Comparison of ENCODE assay signal across 15 cellular contexts in genomic region chr19:46605356-46605821, GRCh38. TPM values are rescaled to one million over a fixed set of nuclear protein-coding genes. Genes with fewer than 3 reads are reported as not detected.
A peak's percentile ranks its signal among the peaks of the same experiment; 100 is the strongest.
DNase-seq lines count a peak whose midpoint lies in the region; TF ChIP-seq lines count a peak whose summit lies in the region.
"Had no signal": no experiment of that assay in that cellular context is flagged by ENCODE, and none has a peak within 500 bp of the region (broad histone marks: within the 10 kb centered on the region; RNA-seq: fewer than 3 reads in every experiment).

No MANE protein-coding gene starts in this region.

- peaks cover 4% of the 10 kb centered on the region for H3K4me1 Mint-ChIP-seq in MCF 10A (ENCODE audit: insufficient read depth, unreplicated experiment)

- intact Hi-C loops in MCF 10A (cut with micrococcal nuclease) (no loop called here), mammary epithelial cell (cut with micrococcal nuclease) (no loop called here), transverse colon (cut with DNase I; ENCODE audit: low total_unique reads) (no loop called here)

- no peak for TF ChIP-seq EP300 in transverse colon (IDR thresholded peaks at IDR 0.05; ENCODE audit: low read depth)

- H2BK12ac ChIP-seq in mesenchymal stem cell (ENCODE audit: low read length in 2 of 2) (no peak overlapping the region), trophoblast cell (ENCODE audit: low read length) (no peak overlapping the region)

- H2BK5ac ChIP-seq in mesenchymal stem cell (ENCODE audit: low read depth, low read length, poor library complexity, severe bottlenecking) = no peak overlapping the region
- H2BK5ac ChIP-seq in trophoblast cell (ENCODE audit: low read depth, low read length, poor library complexity) = no peak overlapping the region

- peak overlapping the region; percentile 63 for H3K27ac Mint-ChIP-seq in MCF 10A (ENCODE audit: low read depth, unreplicated experiment)
- H3K27ac Mint-ChIP-seq: nephron progenitor cell had no signal

- peaks cover 8% of the 10 kb centered on the region for H3F3A ChIP-seq in MM.1S (ENCODE audit: insufficient read depth, low read length)

- H4K12ac ChIP-seq in trophoblast cell (ENCODE audit: low read depth, low read length) = no peak overlapping the region

- H3K4me3 ChIP-seq in mammary epithelial cell (replicated peaks in 1 of 3; ENCODE audit: insufficient read depth in 1 of 3, low read depth in 2 of 3, low read length in 3 of 3) (no peak overlapping the region), mesenchymal stem cell (ENCODE audit: insufficient read depth in 1 of 2, low read depth in 1 of 2, low read length in 2 of 2) (no peak overlapping the region), transverse colon (no peak overlapping the region), MM.1S (ENCODE audit: low read length) (no peak overlapping the region), trophoblast cell (ENCODE audit: low read depth, low read length) (no peak overlapping the region)

- no peak overlapping the region for H3K27ac ChIP-seq in mammary epithelial cell (ENCODE audit: insufficient read depth, low read depth, low read length)
- H3K27ac ChIP-seq in cingulate gyrus (ENCODE audit: low read depth, low read length) = peak overlapping the region; percentile 82
- no peak overlapping the region for H3K27ac ChIP-seq in mesenchymal stem cell (ENCODE audit: low read length, poor library complexity, severe bottlenecking)
- peak overlapping the region in 3 of 4 donors; percentile 1 to 54 (median 28) for H3K27ac ChIP-seq in transverse colon
- H3K27ac ChIP-seq in MM.1S (ENCODE audit: low read length) = no peak overlapping the region
- H3K27ac ChIP-seq in trophoblast cell (ENCODE audit: low read depth, low read length) = no peak overlapping the region
- H3K27ac ChIP-seq: foreskin keratinocyte, HL-60 had no signal

- H3K36me3 Mint-ChIP-seq in MCF 10A (ENCODE audit: insufficient read depth, unreplicated experiment) = peaks cover 56% of the 10 kb centered on the region

- BruUV-seq in MCF 10A (replicated peaks; lab: Mats Ljungman, UMichigan) = no TSS peak
- BruUV-seq in mammary epithelial cell (replicated peaks; lab: Mats Ljungman, UMichigan) = no TSS peak

- H2BK120ac ChIP-seq in mesenchymal stem cell (ENCODE audit: low read depth, low read length) (no peak overlapping the region), trophoblast cell (ENCODE audit: insufficient read depth, low read length, poor library complexity) (no peak overlapping the region)

- H3K4me1 ChIP-seq in mammary epithelial cell (ENCODE audit: insufficient read depth, low read length) (peaks cover 28% of the 10 kb centered on the region), mesenchymal stem cell (ENCODE audit: control insufficient read depth, insufficient read depth, low read depth, low read length) (peaks cover 21% of the 10 kb centered on the region), transverse colon (peaks cover 19 to 37% (median 27%) of the 10 kb centered on the region in 4 donors), MM.1S (ENCODE audit: low read length) (peaks cover 14% of the 10 kb centered on the region), trophoblast cell (ENCODE audit: control insufficient read depth in 1 of 2, insufficient read depth in 2 of 2, low read length in 2 of 2) (peaks cover 10 to 11% of the 10 kb centered on the region in 2 experiments)

- no peak overlapping the region for H3K14ac ChIP-seq in mesenchymal stem cell (ENCODE audit: low read length in 2 of 2)
- no peak overlapping the region for H3K14ac ChIP-seq in trophoblast cell (ENCODE audit: low read length)

- CTCF ChIA-PET in MCF 10A (lab: Yijun Ruan, JAX) (interaction anchor here (0.6 to 4.3 kb wide), 4 partner anchors 9 to 1148 kb away, joined by 3 to 25 read pairs (median 8); no protein-coding TSS in a partner anchor), mammary epithelial cell (lab: Charles Lee; ENCODE audit: low non-redundant PET) (no interaction called here)

- in situ Hi-C loops in mammary epithelial cell (cut with MboI; ENCODE audit: low sequenced_read_pairs in 2 of 2) (no loop called here), transverse colon (cut with MboI; ENCODE audit: low pct_ligation_motif_present in 1 of 4, low pct_unique_long_range_greater_than_20kb in 1 of 4, low sequenced_read_pairs in 3 of 4) (no loop called here)

- peaks cover 67% of the 10 kb centered on the region for H3K79me2 ChIP-seq in mammary epithelial cell (ENCODE audit: insufficient read depth, low read length)
- peaks cover 51% of the 10 kb centered on the region for H3K79me2 ChIP-seq in MM.1S (ENCODE audit: low read length)
- H3K79me2 ChIP-seq in trophoblast cell (ENCODE audit: control insufficient read depth, insufficient read depth, low read length, poor library complexity) = peaks cover 24% of the 10 kb centered on the region

- H3K9ac ChIP-seq in mammary epithelial cell (ENCODE audit: insufficient read depth, low read length) (no peak overlapping the region), mesenchymal stem cell (ENCODE audit: low read length) (peak overlapping the region; percentile 55), MM.1S (ENCODE audit: low read length) (no peak overlapping the region), trophoblast cell (ENCODE audit: low read length) (no peak overlapping the region)

- no peak overlapping the region for H3K4me3 Mint-ChIP-seq in MCF 10A (ENCODE audit: unreplicated experiment)
- H3K4me3 Mint-ChIP-seq: nephron progenitor cell had no signal

- H2AK5ac ChIP-seq in mesenchymal stem cell (ENCODE audit: low read length, severe bottlenecking) (no peak overlapping the region), trophoblast cell (ENCODE audit: low read length) (no peak overlapping the region)

- H4K20me1 ChIP-seq in mammary epithelial cell (ENCODE audit: insufficient read depth, low read length) = no peaks in the 10 kb centered on the region
- peaks cover 36% of the 10 kb centered on the region for H4K20me1 ChIP-seq in MM.1S (ENCODE audit: insufficient read depth, low read length)

- TF ChIP-seq POLR2A in transverse colon (IDR thresholded peaks at IDR 0.05) = no peak

- H3K36me3 ChIP-seq in mammary epithelial cell (ENCODE audit: insufficient read depth, low read length) (peaks cover 25% of the 10 kb centered on the region), mesenchymal stem cell (ENCODE audit: control insufficient read depth in 1 of 2, insufficient read depth in 2 of 2, low read depth in 1 of 2, low read length in 2 of 2) (peaks cover 49 to 61% of the 10 kb centered on the region in 2 experiments), transverse colon (peaks cover 0 to 40% (median 13%) of the 10 kb centered on the region in 4 donors), MM.1S (replicated peaks; ENCODE audit: insufficient read depth, low read length) (peaks cover 11% of the 10 kb centered on the region; the same call in 1 of the 2 replicates), trophoblast cell (ENCODE audit: control insufficient read depth in 1 of 2, insufficient read depth in 2 of 2, low read length in 2 of 2) (peaks cover 51 to 59% of the 10 kb centered on the region in 2 experiments)

- TF ChIP-seq CTCF in MCF 10A (IDR thresholded peaks at IDR 0.05; ENCODE audit: unreplicated experiment) (no peak), mammary epithelial cell (conservative IDR thresholded peaks at IDR 0.05 in 1 of 2, IDR thresholded peaks at IDR 0.05 in 1 of 2; ENCODE audit: extremely low read depth in 1 of 2, insufficient read depth in 1 of 2, low read depth in 1 of 2, low read length in 2 of 2) (no peak), transverse colon (IDR thresholded peaks at IDR 0.05) (no peak), MM.1S (IDR thresholded peaks at IDR 0.05; ENCODE audit: low read length) (no peak)

- H3K9me2 ChIP-seq in MM.1S (replicated peaks; ENCODE audit: insufficient read depth, low read length) = no peaks in the 10 kb centered on the region

- no peak overlapping the region for H2BK15ac ChIP-seq in mesenchymal stem cell (ENCODE audit: low read depth, poor library complexity, severe bottlenecking)

- POLR2A ChIA-PET in MCF 10A (lab: Yijun Ruan, JAX) = no interaction called here

- DNase-seq in MCF 10A (ENCODE audit: unreplicated experiment) = no peak
- no peak for DNase-seq in mammary epithelial cell
- no peak for DNase-seq in mesenchymal stem cell
- DNase-seq in transverse colon = no peak
- DNase-seq in MM.1S = no peak
- DNase-seq in trophoblast cell = no peak
- DNase-seq in LoVo (ENCODE audit: low spot score) = no peak
- DNase-seq: DMS153, NCI-H2081, nephron progenitor cell had no signal

- WGBS in mammary epithelial cell (ENCODE audit: low coverage, missing lambda C conversion rate) = 89% methylated on average over 14 of the region's 16 CpGs
- WGBS in mesenchymal stem cell = 93% methylated on average over 16 of the region's 16 CpGs
- 83% methylated on average over 13 of the region's 16 CpGs; no CpG with 5 or more reads in 1 of the 2 donors for WGBS in transverse colon (ENCODE audit: low coverage in 1 of 2), 2 donors
- WGBS in trophoblast cell (ENCODE audit: extremely low coverage, insufficient coverage, insufficient read length) = no CpG with 5 or more reads among the region's 16 CpGs

- H3K4me2 ChIP-seq in mammary epithelial cell (ENCODE audit: insufficient read depth, low read depth, low read length) (no peak overlapping the region), mesenchymal stem cell (ENCODE audit: low read length, poor library complexity, severe bottlenecking) (no peak overlapping the region), MM.1S (ENCODE audit: low read depth, low read length) (no peak overlapping the region), trophoblast cell (ENCODE audit: low read length) (no peak overlapping the region)

- H3K23ac ChIP-seq in mesenchymal stem cell (ENCODE audit: low read length in 2 of 2) (no peak overlapping the region), trophoblast cell (ENCODE audit: low read length) (no peak overlapping the region)

- H3K27me3 ChIP-seq in mammary epithelial cell (ENCODE audit: insufficient read depth, low read length) = no peaks in the 10 kb centered on the region
- no peaks in the 10 kb centered on the region for H3K27me3 ChIP-seq in mesenchymal stem cell (ENCODE audit: control insufficient read depth in 1 of 2, insufficient read depth in 1 of 2, low read length in 2 of 2)
- no peaks in the 10 kb centered on the region for H3K27me3 ChIP-seq in transverse colon
- 0 out of 2 replicates have a peak, but pooled peaks cover 3% of the 10 kb centered on the region for H3K27me3 ChIP-seq in MM.1S (replicated peaks; ENCODE audit: insufficient read depth, low read length)
- H3K27me3 ChIP-seq in trophoblast cell (ENCODE audit: insufficient read depth, low read length) = no peaks in the 10 kb centered on the region
- H3K27me3 ChIP-seq: foreskin keratinocyte had no signal

- H3K9me3 ChIP-seq in mammary epithelial cell (replicated peaks; ENCODE audit: insufficient read depth, low read length) (no peaks in the 10 kb centered on the region), mesenchymal stem cell (ENCODE audit: control insufficient read depth, low read length) (no peaks in the 10 kb centered on the region), transverse colon (no peaks in the 10 kb centered on the region), MM.1S (replicated peaks; ENCODE audit: insufficient read depth, low read length) (no peaks in the 10 kb centered on the region), trophoblast cell (ENCODE audit: insufficient read depth, low read depth, low read length) (no peaks in the 10 kb centered on the region)

- no peaks in the 10 kb centered on the region for H3K27me3 Mint-ChIP-seq in MCF 10A (ENCODE audit: insufficient read depth, unreplicated experiment)

- H3K18ac ChIP-seq in mesenchymal stem cell (ENCODE audit: low read depth in 1 of 2, low read length in 2 of 2) = no peak overlapping the region
- H3K18ac ChIP-seq in trophoblast cell (ENCODE audit: low read length) = no peak overlapping the region

- H3K79me1 ChIP-seq in mesenchymal stem cell (replicated peaks; ENCODE audit: low read length, poor library complexity, severe bottlenecking) (peaks cover 34% of the 10 kb centered on the region), trophoblast cell (ENCODE audit: low read length) (peaks cover 11% of the 10 kb centered on the region)

- H2AFZ ChIP-seq in mammary epithelial cell (ENCODE audit: low read depth, low read length) (no peak overlapping the region), mesenchymal stem cell (ENCODE audit: low read depth, low read length) (no peak overlapping the region), MM.1S (ENCODE audit: low read length) (no peak overlapping the region), trophoblast cell (ENCODE audit: insufficient read depth, low read length, poor library complexity) (no peak overlapping the region)

- no peak overlapping the region for H3K4ac ChIP-seq in mesenchymal stem cell (ENCODE audit: low read depth in 1 of 2, low read length in 2 of 2)
- no peak overlapping the region for H3K4ac ChIP-seq in trophoblast cell (ENCODE audit: low read depth, low read length)

- no peak overlapping the region for H4K91ac ChIP-seq in mesenchymal stem cell (ENCODE audit: low read length)
- H4K91ac ChIP-seq in trophoblast cell (ENCODE audit: low read depth, low read length) = no peak overlapping the region

- H4K8ac ChIP-seq in mesenchymal stem cell (ENCODE audit: low read length) (no peak overlapping the region), trophoblast cell (ENCODE audit: low read depth, low read length) (no peak overlapping the region)

- dilution Hi-C loops in mammary epithelial cell (cut with HindIII; ENCODE audit: low sequenced_read_pairs) = no loop called here

- H3K9me3 Mint-ChIP-seq in MCF 10A (ENCODE audit: unreplicated experiment) = no peaks in the 10 kb centered on the region

RNA-seq across cellular contexts. Expression of gene CALM3, which starts 4.3 kb away (rescaled TPM):
- total RNA-seq in MCF 10A (2022) (103 and 120 TPM in 2 replicates), mammary epithelial cell (100 to 1,000 TPM in 1 of 2 donors, 10 to 100 TPM in 1; 97.4 to 206 TPM), transverse colon (100 to 1,000 TPM; 160 to 923 (median 194) TPM)
- 426 TPM for polyA plus RNA-seq in mammary epithelial cell
- 248 TPM for polyA minus RNA-seq in mammary epithelial cell
- polyA plus RNA-seq in mesenchymal stem cell (2013, experiment 1 of 2) = 253 TPM
- polyA plus RNA-seq in mesenchymal stem cell (2013, experiment 2 of 2) = 257 TPM
- 312 and 341 TPM in 2 replicates for polyA plus RNA-seq in trophoblast cell (2013)

RNA-seq across cellular contexts. Expression of gene PTGIR, which starts 19.5 kb away (rescaled TPM):
- total RNA-seq in MCF 10A (2022) (not detected in 2 replicates), mammary epithelial cell (under 1 TPM in 1 of 2 donors, not detected in 1; under 0.01 TPM), transverse colon (1 to 10 TPM in 2 of 4 donors, under 1 TPM in 1, not detected in 1; 0.55 to 2.4 (median 2.2) TPM)
- not detected for polyA plus RNA-seq in mammary epithelial cell
- polyA minus RNA-seq in mammary epithelial cell = not detected
- 20.7 TPM for polyA plus RNA-seq in mesenchymal stem cell (2013, experiment 1 of 2)
- 19.9 TPM for polyA plus RNA-seq in mesenchymal stem cell (2013, experiment 2 of 2)
- 0.57 and 0.64 TPM in 2 replicates for polyA plus RNA-seq in trophoblast cell (2013)
- total RNA-seq: foreskin keratinocyte, SK-MEL-5 had no signal
- polyA plus RNA-seq: keratinocyte had no signal

RNA-seq across cellular contexts. Expression of gene GNG8, which starts 30.6 kb away (rescaled TPM):
- total RNA-seq in MCF 10A (2022) (not detected in 2 replicates), mammary epithelial cell (not detected), transverse colon (not detected)
- not detected for polyA plus RNA-seq in mammary epithelial cell
- polyA minus RNA-seq in mammary epithelial cell = not detected
- polyA plus RNA-seq in mesenchymal stem cell (2013, experiment 1 of 2) = not detected
- 1.3 TPM for polyA plus RNA-seq in mesenchymal stem cell (2013, experiment 2 of 2)
- 2.0 TPM in 1 of 2 replicates, not detected in the other for polyA plus RNA-seq in trophoblast cell (2013)
- total RNA-seq: foreskin keratinocyte, SK-MEL-5 had no signal
- polyA plus RNA-seq: foreskin keratinocyte, keratinocyte had no signal

RNA-seq across cellular contexts. Expression of gene DACT3, which starts 55.6 kb away (rescaled TPM):
- 0.09 TPM in 1 of 2 replicates, not detected in the other for total RNA-seq in MCF 10A (2022)
- under 1 TPM; 0.31 to 0.33 TPM for total RNA-seq in mammary epithelial cell
- 0.07 TPM for polyA plus RNA-seq in mammary epithelial cell
- not detected for polyA minus RNA-seq in mammary epithelial cell
- polyA plus RNA-seq in mesenchymal stem cell (2013, experiment 1 of 2) = 25.9 TPM
- polyA plus RNA-seq in mesenchymal stem cell (2013, experiment 2 of 2) = 26.2 TPM
- 10 to 100 TPM in 1 of 4 donors, 1 to 10 TPM in 3; 5.3 to 27.1 (median 7.5) TPM for total RNA-seq in transverse colon
- polyA plus RNA-seq in trophoblast cell (2013) = 13.8 and 15.5 TPM in 2 replicates

Comparison
In these comparisons a context has a peak if more than half of its experiments do, and no peak if none do; other contexts are left out.
1. H3K27ac ChIP-seq: peak in cingulate gyrus (single experiment) and transverse colon (3 of 4); none in mammary epithelial cell (single experiment), mesenchymal stem cell (single experiment), MM.1S (single experiment) and trophoblast cell (single experiment).